16 cellular contexts compared by ENCODE assay signal in genomic region chr9:128657796-128658195, GRCh38. TPM values are rescaled to one million over a fixed set of nuclear protein-coding genes. Genes with fewer than 3 reads are reported as not detected.
DNase-seq lines count a peak whose midpoint lies in the region; ATAC-seq and TF ChIP-seq lines count a peak whose summit lies in the region.
"Had no signal": no experiment of that assay in that cellular context is flagged by ENCODE, and none has a peak within 500 bp of the region (broad histone marks: within the 10 kb centered on the region; RNA-seq: fewer than 3 reads in every experiment).

No MANE protein-coding gene starts in this region.

- DNase-seq in T-helper 2 cell treated with Interferon-gamma antibody and Interleukin-4, amounts not matched to agents 5 μg/mL and 100 μg/mL, for 36 hours (ENCODE audit: low spot score) = no peak
- no peak for DNase-seq in T-helper 2 cell
- no peak for DNase-seq in HCT116 (ENCODE audit: low read depth, low spot score)
- no peak for DNase-seq in activated T-helper 2 cell treated with anti-CD3 and anti-CD28 coated beads, Interferon-gamma antibody, Interleukin-2, Interleukin-4, amounts not matched to agents 10 μg/mL and 5 μg/mL and 100 μg/mL, durations not matched to agents 14 hours and 24 hours and 36 hours (ENCODE audit: low spot score)
- DNase-seq in nephron progenitor cell = no peak
- no peak for DNase-seq in iPS-NIHi7 (ENCODE audit: extremely low spot score)
- DNase-seq: activated naive CD4-positive, alpha-beta T cell treated with anti-CD3 and anti-CD28 coated beads for 36 hours; dorsolateral prefrontal cortex; hippocampal formation; MM.1S; NCI-H2029 treated with DMSO at 0.1 percent for 48 hours; NCI-H524; stimulated activated naive CD8-positive, alpha-beta T cell treated with anti-CD3 and anti-CD28 coated beads, Interleukin-15, amount 100 ng/mL, for 72 hours; uterus had no signal

- H3K27me3 ChIP-seq in HCT116 (ENCODE audit: insufficient read depth, low read length) = no peaks in the 10 kb centered on the region
- H3K27me3 ChIP-seq: dorsolateral prefrontal cortex, uterus had no signal

- CTCF ChIA-PET in HCT116 (lab: Charles Lee) = interaction anchor here (1.1 kb wide), 1 partner anchor 22 kb away, joined by 3 read pairs; no protein-coding TSS in a partner anchor

- TF ChIP-seq CTCF in HCT116 (IDR thresholded peaks at IDR 0.05 in 2 of 3, conservative IDR thresholded peaks at IDR 0.05 in 1 of 3; ENCODE audit: borderline replicate concordance in 1 of 3, insufficient read depth in 1 of 3, low read depth in 2 of 3, low read length in 2 of 3) (no peak), nephron progenitor cell (IDR thresholded peaks at IDR 0.05) (no peak)

- H3K27me3 Mint-ChIP-seq in T-helper 2 cell treated with Interferon-gamma antibody and Interleukin-4, amounts not matched to agents 5 μg/mL and 100 μg/mL, for 36 hours (ENCODE audit: low read depth) = no peaks in the 10 kb centered on the region
- H3K27me3 Mint-ChIP-seq in activated T-helper 2 cell treated with anti-CD3 and anti-CD28 coated beads, Interferon-gamma antibody, Interleukin-2, Interleukin-4, amounts not matched to agents 10 μg/mL and 5 μg/mL and 100 μg/mL, durations not matched to agents 14 hours and 24 hours and 36 hours (ENCODE audit: low read depth) = no peaks in the 10 kb centered on the region
- H3K27me3 Mint-ChIP-seq in nephron progenitor cell (ENCODE audit: low read depth, poor library complexity) = no peaks in the 10 kb centered on the region
- H3K27me3 Mint-ChIP-seq: stimulated activated naive CD8-positive, alpha-beta T cell treated with anti-CD3 and anti-CD28 coated beads, Interleukin-15, amount 100 ng/mL, for 72 hours had no signal

- H3K79me2 ChIP-seq in HCT116 (ENCODE audit: insufficient read depth, low read length) = peaks cover 30% of the 10 kb centered on the region

- H2AFZ ChIP-seq in HCT116 (ENCODE audit: low read depth, low read length, poor library complexity, severe bottlenecking) = no peak overlapping the region

- no peak overlapping the region for H3K4me3 Mint-ChIP-seq in T-helper 2 cell treated with Interferon-gamma antibody and Interleukin-4, amounts not matched to agents 5 μg/mL and 100 μg/mL, for 36 hours
- no peak overlapping the region for H3K4me3 Mint-ChIP-seq in activated T-helper 2 cell treated with anti-CD3 and anti-CD28 coated beads, Interferon-gamma antibody, Interleukin-2, Interleukin-4, amounts not matched to agents 10 μg/mL and 5 μg/mL and 100 μg/mL, durations not matched to agents 14 hours and 24 hours and 36 hours (ENCODE audit: low read depth)
- H3K4me3 Mint-ChIP-seq in nephron progenitor cell = peak overlapping the region; percentile 89

- H3K27ac ChIP-seq in HCT116 (ENCODE audit: low read depth, low read length) = peak overlapping the region; percentile 90; the same call in 1 of the 2 replicates

- H3K36me3 ChIP-seq in HCT116 (ENCODE audit: control insufficient read depth in 1 of 2, insufficient read depth in 2 of 2, low read length in 2 of 2) = no peaks in the 10 kb centered on the region; a peak in 1 of 4 replicates
- H3K36me3 ChIP-seq: uterus had no signal

- peaks cover 4% of the 10 kb centered on the region for H3K4me1 Mint-ChIP-seq in T-helper 2 cell treated with Interferon-gamma antibody and Interleukin-4, amounts not matched to agents 5 μg/mL and 100 μg/mL, for 36 hours (ENCODE audit: low read depth)
- peaks cover 3% of the 10 kb centered on the region for H3K4me1 Mint-ChIP-seq in activated T-helper 2 cell treated with anti-CD3 and anti-CD28 coated beads, Interferon-gamma antibody, Interleukin-2, Interleukin-4, amounts not matched to agents 10 μg/mL and 5 μg/mL and 100 μg/mL, durations not matched to agents 14 hours and 24 hours and 36 hours (ENCODE audit: low read depth)
- H3K4me1 Mint-ChIP-seq in nephron progenitor cell = peaks cover 13% of the 10 kb centered on the region

- no peak overlapping the region for H3K9ac ChIP-seq in HCT116 (ENCODE audit: low read length)

- TF ChIP-seq POLR2A in HCT116 (IDR thresholded peaks at IDR 0.05; ENCODE audit: borderline replicate concordance, extremely low read depth, insufficient read depth, insufficient read length) = no peak

- no peaks in the 10 kb centered on the region for H3K9me3 Mint-ChIP-seq in T-helper 2 cell treated with Interferon-gamma antibody and Interleukin-4, amounts not matched to agents 5 μg/mL and 100 μg/mL, for 36 hours
- H3K9me3 Mint-ChIP-seq in activated T-helper 2 cell treated with anti-CD3 and anti-CD28 coated beads, Interferon-gamma antibody, Interleukin-2, Interleukin-4, amounts not matched to agents 10 μg/mL and 5 μg/mL and 100 μg/mL, durations not matched to agents 14 hours and 24 hours and 36 hours = no peaks in the 10 kb centered on the region
- no peaks in the 10 kb centered on the region for H3K9me3 Mint-ChIP-seq in nephron progenitor cell
- H3K9me3 Mint-ChIP-seq: activated naive CD4-positive, alpha-beta T cell treated with anti-CD3 and anti-CD28 coated beads for 36 hours; stimulated activated naive CD8-positive, alpha-beta T cell treated with anti-CD3 and anti-CD28 coated beads, Interleukin-15, amount 100 ng/mL, for 72 hours had no signal

- intact Hi-C loops in HCT116 (cut with micrococcal nuclease) = no loop called here
- intact Hi-C loops in activated T-helper 2 cell treated with anti-CD3 and anti-CD28 coated beads, Interferon-gamma antibody, Interleukin-2, Interleukin-4, amounts not matched to agents 10 μg/mL and 5 μg/mL and 100 μg/mL, durations not matched to agents 14 hours and 24 hours and 36 hours (cut with micrococcal nuclease) = loop anchor here (2.0 kb wide), 1 partner anchor 31 kb away; the partner anchor contains the start of gene SET

- peaks cover 2% of the 10 kb centered on the region for H3K36me3 Mint-ChIP-seq in T-helper 2 cell treated with Interferon-gamma antibody and Interleukin-4, amounts not matched to agents 5 μg/mL and 100 μg/mL, for 36 hours (ENCODE audit: low read depth)
- no peaks in the 10 kb centered on the region for H3K36me3 Mint-ChIP-seq in activated T-helper 2 cell treated with anti-CD3 and anti-CD28 coated beads, Interferon-gamma antibody, Interleukin-2, Interleukin-4, amounts not matched to agents 10 μg/mL and 5 μg/mL and 100 μg/mL, durations not matched to agents 14 hours and 24 hours and 36 hours (ENCODE audit: low read depth)
- peaks cover 8% of the 10 kb centered on the region for H3K36me3 Mint-ChIP-seq in nephron progenitor cell (ENCODE audit: low read depth)

- RAD21 ChIA-PET in HCT116 (lab: Charles Lee; ENCODE audit: low non-redundant PET in 1 of 2, low total read pairs in 2 of 2, uncharacterized antibody in 2 of 2, unreplicated experiment in 2 of 2) = no interaction called here

- H3K4me2 ChIP-seq in HCT116 (ENCODE audit: low read length) = no peak overlapping the region

- peak overlapping the region; percentile 99 for H3K27ac Mint-ChIP-seq in T-helper 2 cell treated with Interferon-gamma antibody and Interleukin-4, amounts not matched to agents 5 μg/mL and 100 μg/mL, for 36 hours
- H3K27ac Mint-ChIP-seq in activated T-helper 2 cell treated with anti-CD3 and anti-CD28 coated beads, Interferon-gamma antibody, Interleukin-2, Interleukin-4, amounts not matched to agents 10 μg/mL and 5 μg/mL and 100 μg/mL, durations not matched to agents 14 hours and 24 hours and 36 hours = peak overlapping the region; percentile 100
- no peak overlapping the region for H3K27ac Mint-ChIP-seq in nephron progenitor cell

- POLR2A ChIA-PET in HCT116 (lab: Charles Lee) = interaction anchor here (0.8 to 0.9 kb wide), 2 partner anchors 26 to 50 kb away, joined by 3 read pairs; no protein-coding TSS in a partner anchor

- no peak overlapping the region for H3K4me3 ChIP-seq in HCT116 (replicated peaks in 1 of 2; ENCODE audit: low read depth in 1 of 2, low read length in 2 of 2)

- no peaks in the 10 kb centered on the region for H3K9me3 ChIP-seq in HCT116 (ENCODE audit: control insufficient read depth in 1 of 2, insufficient read depth in 1 of 2, low read depth in 1 of 2, low read length in 2 of 2)
- H3K9me3 ChIP-seq: uterus had no signal

- no peaks in the 10 kb centered on the region for H3K9me2 ChIP-seq in HCT116 (ENCODE audit: insufficient read depth)

- ATAC-seq in HCT116 (no peak), HG02970 (IDR thresholded peaks at IDR 0.05; ENCODE audit: low FRiP score, unreplicated experiment) (no peak), HG02870 (IDR thresholded peaks at IDR 0.05; ENCODE audit: unreplicated experiment) (no peak)
- ATAC-seq: stimulated activated naive CD8-positive, alpha-beta T cell treated with anti-CD3 and anti-CD28 coated beads, Interleukin-15, amount 100 ng/mL, for 72 hours had no signal

- H3K4me1 ChIP-seq in HCT116 (ENCODE audit: control insufficient read depth in 1 of 2, insufficient read depth in 2 of 2, low read length in 2 of 2) = peaks cover 6 to 32% of the 10 kb centered on the region in 2 experiments

- no peak for TF ChIP-seq RAD21 in HCT116 (IDR thresholded peaks at IDR 0.05; ENCODE audit: low read depth)

- no TSS peak for BruUV-seq in HCT116 (replicated peaks; lab: Mats Ljungman, UMichigan)

- H4K20me1 ChIP-seq in HCT116 (ENCODE audit: insufficient read depth) = no peaks in the 10 kb centered on the region

TF ChIP-seq in HCT116, 20 proteins besides CTCF, POLR2A, EP300 and RAD21 (continues in another document):
- TF ChIP-seq SIN3A (IDR thresholded peaks at IDR 0.05; ENCODE audit: low read depth) (no peak), CEBPB (IDR thresholded peaks at IDR 0.05; ENCODE audit: low read depth) (no peak), ELF1 (IDR thresholded peaks at IDR 0.05; ENCODE audit: borderline replicate concordance, low read depth) (no peak), ZNF274 (IDR thresholded peaks at IDR 0.05; ENCODE audit: low read depth, low read length) (no peak)

RNA-seq across cellular contexts. Expression of gene DYNC2I2, which starts 1.1 kb away (rescaled TPM):
- total RNA-seq in HCT116 (2021; ENCODE audit: unreplicated experiment) = 155 TPM
- polyA plus RNA-seq in HCT116 (2012) = 150 and 152 TPM in 2 replicates
- 41.7 and 43.5 TPM in 2 replicates for total RNA-seq in activated T-helper 2 cell treated with anti-CD3 and anti-CD28 coated beads, Interferon-gamma antibody, Interleukin-2, Interleukin-4, amounts not matched to agents 10 μg/mL and 5 μg/mL and 100 μg/mL, durations not matched to agents 14 hours and 24 hours and 36 hours

RNA-seq across cellular contexts. Expression of gene SET, which starts 31.2 kb away (rescaled TPM):
- 595 TPM for total RNA-seq in HCT116 (2021; ENCODE audit: unreplicated experiment)
- 271 and 320 TPM in 2 replicates for polyA plus RNA-seq in HCT116 (2012)
- total RNA-seq in activated T-helper 2 cell treated with anti-CD3 and anti-CD28 coated beads, Interferon-gamma antibody, Interleukin-2, Interleukin-4, amounts not matched to agents 10 μg/mL and 5 μg/mL and 100 μg/mL, durations not matched to agents 14 hours and 24 hours and 36 hours = 749 and 756 TPM in 2 replicates

RNA-seq across cellular contexts. Expression of gene PKN3, which starts 44.5 kb away (rescaled TPM):
- 37.9 TPM for total RNA-seq in HCT116 (2021; ENCODE audit: unreplicated experiment)
- 30.1 and 34.1 TPM in 2 replicates for polyA plus RNA-seq in HCT116 (2012)
- 25.4 and 28.0 TPM in 2 replicates for total RNA-seq in activated T-helper 2 cell treated with anti-CD3 and anti-CD28 coated beads, Interferon-gamma antibody, Interleukin-2, Interleukin-4, amounts not matched to agents 10 μg/mL and 5 μg/mL and 100 μg/mL, durations not matched to agents 14 hours and 24 hours and 36 hours
